11 cellular contexts compared by ENCODE assay signal in genomic region chr7:88610942-88611341, GRCh38.
"Had no signal": no experiment of that assay in that cellular context is flagged by ENCODE, and none has a peak within 500 bp of the region (broad histone marks: within the 10 kb centered on the region; RNA-seq: fewer than 3 reads in every experiment).

No MANE protein-coding gene starts in this region.

- H3K27ac ChIP-seq: GM23248 had no signal

- FAIRE-seq: H1, H54 had no signal

- H3K4me3 ChIP-seq: GM23248, GM23338, HAP-1 had no signal

- H3K9me3 ChIP-seq: HAP-1 had no signal

- H3K4me1 ChIP-seq: HAP-1 had no signal

- ATAC-seq: GM23338, HCT116 had no signal

- H3K36me3 ChIP-seq: HAP-1 had no signal

- DNase-seq: GM23248, GOT3, H7, H9, HCEC 1CT, HFFc6 had no signal
